Comparison of ENCODE assay signal across 17 cellular contexts in the genomic region with DNA sequence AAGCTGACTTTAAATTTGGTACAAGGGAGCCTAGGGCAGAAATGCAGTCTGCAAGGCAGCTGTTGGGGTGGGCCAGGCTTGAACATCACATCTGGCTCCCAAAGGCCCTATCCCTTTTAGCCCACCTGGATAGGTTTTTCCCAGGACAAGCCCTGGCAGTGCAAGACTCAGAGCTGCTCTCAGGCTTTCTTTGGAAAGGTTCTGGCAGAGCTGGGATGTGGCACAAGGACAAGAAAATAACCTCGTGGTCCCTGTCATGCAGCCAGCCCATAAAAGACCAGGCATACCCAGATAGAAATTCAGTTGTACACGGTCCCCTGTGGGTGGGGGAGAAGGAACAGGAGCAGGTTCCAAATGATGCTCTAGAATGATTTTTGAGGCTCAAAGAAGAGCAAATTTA.
DNase-seq lines count a peak whose midpoint lies in the region; ATAC-seq and TF ChIP-seq lines count a peak whose summit lies in the region.
"Had no signal": no experiment of that assay in that cellular context is flagged by ENCODE, and none has a peak within 500 bp of the region (broad histone marks: within the 10 kb centered on the region; RNA-seq: fewer than 3 reads in every experiment).

No MANE protein-coding gene starts in this region.

- H3K27ac Mint-ChIP-seq in nephron (peak overlapping the region in 2 of 3 experiments; percentile 42 to 55), nephron progenitor cell (no peak overlapping the region)
- H3K27ac Mint-ChIP-seq: CD4-positive, CD25-positive, alpha-beta regulatory T cell; HFFc6; IgD-negative memory B cell had no signal

- intact Hi-C loops in upper lobe of right lung (cut with DNase I) = no loop called here

- peaks cover 23% of the 10 kb centered on the region for H3K4me1 ChIP-seq in upper lobe of right lung
- H3K4me1 ChIP-seq: Caco-2 had no signal

- no peak for TF ChIP-seq CTCF in nephron (IDR thresholded peaks at IDR 0.05; ENCODE audit: unreplicated experiment in 3 of 3)
- no peak for TF ChIP-seq CTCF in upper lobe of right lung (IDR thresholded peaks at IDR 0.05)
- TF ChIP-seq CTCF in nephron progenitor cell (IDR thresholded peaks at IDR 0.05) = no peak

- H3K27ac ChIP-seq in angular gyrus (ENCODE audit: low read depth, low read length) (peak overlapping the region; percentile 49), upper lobe of right lung (no peak overlapping the region)

- ATAC-seq in upper lobe of right lung = no peak

- H3K4me3 ChIP-seq in upper lobe of right lung = no peak overlapping the region

- no peaks in the 10 kb centered on the region for H3K9me3 ChIP-seq in upper lobe of right lung
- H3K9me3 ChIP-seq: Caco-2, SK-N-SH had no signal

- H3K36me3 Mint-ChIP-seq in nephron (ENCODE audit: low read depth) (peaks cover 16% of the 10 kb centered on the region), nephron progenitor cell (ENCODE audit: low read depth) (no peaks in the 10 kb centered on the region)
- H3K36me3 Mint-ChIP-seq: CD4-positive, CD25-positive, alpha-beta regulatory T cell had no signal

- H3K27me3 Mint-ChIP-seq in nephron (ENCODE audit: low read depth) (no peaks in the 10 kb centered on the region), nephron progenitor cell (ENCODE audit: low read depth, poor library complexity) (peaks cover 15% of the 10 kb centered on the region)

- no peaks in the 10 kb centered on the region for H3K36me3 ChIP-seq in upper lobe of right lung

- H3K9me3 Mint-ChIP-seq in nephron = no peaks in the 10 kb centered on the region
- H3K9me3 Mint-ChIP-seq in nephron progenitor cell = no peaks in the 10 kb centered on the region
- H3K9me3 Mint-ChIP-seq: CD4-positive, CD25-positive, alpha-beta regulatory T cell; HFFc6 had no signal

- H3K27me3 ChIP-seq in upper lobe of right lung = no peaks in the 10 kb centered on the region

- H3K4me3 Mint-ChIP-seq in nephron (no peak overlapping the region), nephron progenitor cell (no peak overlapping the region)
- H3K4me3 Mint-ChIP-seq: CD4-positive, CD25-positive, alpha-beta regulatory T cell; HFFc6; IgD-negative memory B cell had no signal

- H3K4me1 Mint-ChIP-seq in nephron (peaks cover 59% of the 10 kb centered on the region), nephron progenitor cell (peaks cover 6% of the 10 kb centered on the region)

- DNase-seq in cerebellum (ENCODE audit: low spot score) = peak; percentile 67
- DNase-seq in upper lobe of right lung = peak; percentile 27
- DNase-seq in NCI-H1436 (lab: John Stamatoyannopoulos, UW) = no peak
- DNase-seq in NCI-H510A treated with DMSO at 0.1 percent for 48 hours (lab: John Stamatoyannopoulos, UW) = no peak
- no peak for DNase-seq in nephron progenitor cell
- DNase-seq: Caco-2; CD4-positive, CD25-positive, alpha-beta regulatory T cell; DMS153; HFFc6; Kasumi-1; NCI-H1105; NCI-H187 treated with DMSO at 0.1 percent for 48 hours; NCI-H774; SK-N-SH had no signal

Comparison
In these comparisons a context has a peak if more than half of its experiments do, and no peak if none do; other contexts are left out.
1. DNase-seq: peak in cerebellum (single experiment) and upper lobe of right lung (single experiment); none in NCI-H1436 (single experiment), NCI-H510A treated with DMSO at 0.1 percent for 48 hours (single experiment) and nephron progenitor cell (single experiment).